Comparison of ENCODE assay signal across 1 cellular context in genomic region chr11:72102946-72103753, GRCh38.
TF ChIP-seq lines count a peak whose summit lies in the region.

Gene LAMTOR1 (minus strand): TSS chr11:72103297. CDS start chr11:72103224, 73 bp downstream.

TF ChIP-seq in GM12878, 131 proteins besides CTCF, POLR2A, EP300 and RAD21 (continued from another document and continues in another):
- peak; percentile 98 for TF ChIP-seq USF2 (IDR thresholded peaks at IDR 0.05; ENCODE audit: borderline replicate concordance, low read depth, low read length)
- no peak for TF ChIP-seq STAT1 (conservative IDR thresholded peaks at IDR 0.05)
- peak; percentile 96 for TF ChIP-seq ATF3 (IDR thresholded peaks at IDR 0.05; ENCODE audit: borderline replicate concordance, extremely low read depth, low read depth, low read length)
- peak; percentile 60 for TF ChIP-seq ZBTB11 (CRISPR knock-in tag; IDR thresholded peaks at IDR 0.05)
- no peak for TF ChIP-seq MTA2 (IDR thresholded peaks at IDR 0.05; ENCODE audit: low read depth)
- no peak for TF ChIP-seq PBX3 (IDR thresholded peaks at IDR 0.05; ENCODE audit: insufficient replicate concordance, low read depth, low read length)
- TF ChIP-seq RCOR1 (conservative IDR thresholded peaks at IDR 0.05; ENCODE audit: low read depth, low read length): 0 out of 2 replicates have a peak, but pooled peaks have one; percentile 12
- no peak for TF ChIP-seq MYB (IDR thresholded peaks at IDR 0.05; ENCODE audit: borderline replicate concordance, low read depth, low read length)
- TF ChIP-seq HSF1 (IDR thresholded peaks at IDR 0.05; ENCODE audit: low read depth, low read length): no peak
- no peak for TF ChIP-seq NFXL1 (IDR thresholded peaks at IDR 0.05; ENCODE audit: borderline replicate concordance)
- TF ChIP-seq E2F8 (IDR thresholded peaks at IDR 0.05; ENCODE audit: low read depth, partially characterized antibody): peak; percentile 42
- no peak for TF ChIP-seq TCF7 (IDR thresholded peaks at IDR 0.05; ENCODE audit: borderline replicate concordance)
- TF ChIP-seq REST (IDR thresholded peaks at IDR 0.05; ENCODE audit: low read depth, low read length): no peak
- TF ChIP-seq MXI1 (IDR thresholded peaks at IDR 0.05; ENCODE audit: low read depth, low read length): peak; percentile 41; the same call in 1 of the 2 replicates
- peak; percentile 78 for TF ChIP-seq TCF3 (IDR thresholded peaks at IDR 0.05; ENCODE audit: borderline replicate concordance, insufficient read depth, low read depth, low read length)
- TF ChIP-seq SIX5 (IDR thresholded peaks at IDR 0.05; ENCODE audit: low read depth, low read length, severe bottlenecking): peak; percentile 25
- TF ChIP-seq ZNF217 (IDR thresholded peaks at IDR 0.05): no peak
- no peak for TF ChIP-seq CREM (IDR thresholded peaks at IDR 0.05; ENCODE audit: low read depth)
- no peak for TF ChIP-seq CEBPZ (IDR thresholded peaks at IDR 0.05; ENCODE audit: low read depth, low read length)
- TF ChIP-seq ZNF622 (IDR thresholded peaks at IDR 0.05): no peak
- TF ChIP-seq ATF7 (IDR thresholded peaks at IDR 0.05; ENCODE audit: low read depth): peak; percentile 65
- no peak for TF ChIP-seq STAT3 (IDR thresholded peaks at IDR 0.05; ENCODE audit: low read depth, low read length)
- no peak for TF ChIP-seq NFYA (IDR thresholded peaks at IDR 0.05; ENCODE audit: borderline replicate concordance, low read depth, low read length)
- TF ChIP-seq ZBTB4 (CRISPR knock-in tag; IDR thresholded peaks at IDR 0.05): no peak
- peak; percentile 78 for TF ChIP-seq FOS (IDR thresholded peaks at IDR 0.05; ENCODE audit: borderline replicate concordance, extremely low read depth, insufficient read length)
- peak; percentile 60; the same call in 1 of the 2 replicates for TF ChIP-seq PRDM15 (CRISPR knock-in tag; IDR thresholded peaks at IDR 0.05)
- 0 out of 2 replicates have a peak, but pooled peaks have one; percentile 85 for TF ChIP-seq ZNF207 (IDR thresholded peaks at IDR 0.05; ENCODE audit: borderline replicate concordance)
